ENCODE assay signal across 8 cellular contexts in the genomic region with DNA sequence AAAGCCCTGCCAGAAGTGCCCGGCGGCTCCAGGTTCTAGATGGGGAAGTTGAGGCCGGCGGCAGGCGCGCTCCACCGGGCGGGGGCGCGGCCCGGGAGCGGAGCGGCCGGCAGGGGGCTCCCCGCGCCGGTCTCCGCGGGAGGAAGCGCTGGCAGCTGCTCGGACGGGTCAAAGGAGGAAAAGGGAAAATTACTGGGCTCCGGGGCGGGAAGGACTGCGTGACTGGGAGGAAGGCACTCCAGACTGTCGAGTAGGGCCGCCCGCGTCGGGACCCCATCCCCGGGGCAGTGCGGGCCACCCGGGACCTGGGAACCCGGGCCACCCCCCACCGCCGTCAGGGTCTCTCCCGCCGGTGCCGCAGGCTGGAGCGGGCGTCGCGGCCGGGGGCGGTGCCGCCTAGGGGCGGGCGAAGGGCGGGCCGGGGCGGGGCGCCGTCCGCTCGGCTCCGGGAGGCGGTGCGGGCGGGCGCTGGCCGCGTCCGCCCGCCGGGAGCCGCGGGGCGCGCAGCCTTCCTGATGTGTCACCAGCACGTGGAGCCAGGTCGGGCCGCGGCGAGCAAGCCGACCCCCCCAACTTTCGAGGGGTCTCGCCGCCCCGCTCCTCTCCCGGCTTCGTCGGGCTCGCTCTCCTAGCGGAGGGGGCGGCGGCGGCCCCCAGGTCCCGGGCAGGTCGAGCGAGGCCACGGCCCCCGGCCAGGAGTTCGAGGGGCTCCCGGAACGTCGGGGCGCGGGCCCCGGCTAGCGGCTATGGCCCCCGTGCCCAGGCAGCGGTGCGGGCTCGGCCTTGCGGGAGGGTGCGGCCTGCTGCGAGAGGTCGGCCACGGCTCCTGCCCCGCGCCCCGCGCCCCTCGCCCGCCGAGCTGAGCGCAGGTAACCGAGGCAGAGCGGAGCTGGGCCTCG.
DNase-seq lines count a peak whose midpoint lies in the region; ATAC-seq and TF ChIP-seq lines count a peak whose summit lies in the region.

No MANE protein-coding gene starts in this region.

- ATAC-seq in GM18909 (IDR thresholded peaks at IDR 0.05; ENCODE audit: poor library complexity, unreplicated experiment) (peak; percentile 59), SK-N-SH treated with all-trans-retinoic acid at 6 μM for 48 hours (peak; percentile 84), Right ventricle myocardium superior (ENCODE audit: poor library complexity) (peak; percentile 93)

- peak; percentile 86 for DNase-seq in AG08395 (ENCODE audit: low spot score)
- DNase-seq in Kasumi-1 (lab: John Stamatoyannopoulos, UW): peak; percentile 68 to 69
- DNase-seq in activated naive CD8-positive, alpha-beta T cell treated with anti-CD3 and anti-CD28 coated beads, Interleukin-2, amount 50 U/mL, for 16 hours (ENCODE audit: low read depth, low spot score): peak; percentile 9
- peak; percentile 87 for DNase-seq in Right ventricle myocardium superior
- peak; percentile 94 for DNase-seq in osteocyte (ENCODE audit: extremely low spot score, unreplicated experiment)
- DNase-seq in tibial artery: peak; percentile 73 to 90

- H3K36me3 ChIP-seq in tibial artery: peaks cover 0 to 6% (median 0%) of the 10 kb centered on the region in 3 donors

- H3K4me1 ChIP-seq in tibial artery: peaks cover 0 to 42% (median 32%) of the 10 kb centered on the region in 4 donors

- H3K4me3 ChIP-seq in tibial artery: peak overlapping the region; percentile 74 to 76

- no peaks in the 10 kb centered on the region for H3K9me3 ChIP-seq in tibial artery

- peaks cover 34% of the 10 kb centered on the region for H3K4me1 Mint-ChIP-seq in osteocyte (ENCODE audit: unreplicated experiment)

- H3K27ac ChIP-seq in tibial artery: peak overlapping the region; percentile 95 to 97

- peak overlapping the region; percentile 63 for H3K4me3 Mint-ChIP-seq in osteocyte (ENCODE audit: unreplicated experiment)

- H3K27me3 Mint-ChIP-seq in osteocyte (ENCODE audit: unreplicated experiment): no peaks in the 10 kb centered on the region

- TF ChIP-seq CTCF in osteocyte (IDR thresholded peaks at IDR 0.05): peak; percentile 98
- TF ChIP-seq CTCF in tibial artery (IDR thresholded peaks at IDR 0.05): peak; percentile 87 to 97

- intact Hi-C loops in Right ventricle myocardium superior (cut with DNase I): loop anchor here (1.0 kb wide), 1 partner anchor 283 kb away; no protein-coding TSS in a partner anchor
- intact Hi-C loops in tibial artery (cut with DNase I; ENCODE audit: low total_unique reads): loop anchor here (5.0 to 10.0 kb wide), 3 partner anchors 283 to 346 kb away; a partner anchor contains a TSS

- H3K9me3 Mint-ChIP-seq in osteocyte (ENCODE audit: unreplicated experiment): no peaks in the 10 kb centered on the region

- H3K36me3 Mint-ChIP-seq in osteocyte (ENCODE audit: unreplicated experiment): no peaks in the 10 kb centered on the region

- no peaks in the 10 kb centered on the region for H3K27me3 ChIP-seq in tibial artery

- peak overlapping the region; percentile 70 for H3K27ac Mint-ChIP-seq in osteocyte (ENCODE audit: unreplicated experiment)

TF ChIP-seq in SK-N-SH treated with all-trans-retinoic acid at 6 μM for 48 hours, 23 proteins besides CTCF, POLR2A, EP300 and RAD21:
- no peak for TF ChIP-seq ARNTL (CRISPR knock-in tag; IDR thresholded peaks at IDR 0.05; ENCODE audit: borderline replicate concordance, low read depth)
- TF ChIP-seq, protein P1, sequence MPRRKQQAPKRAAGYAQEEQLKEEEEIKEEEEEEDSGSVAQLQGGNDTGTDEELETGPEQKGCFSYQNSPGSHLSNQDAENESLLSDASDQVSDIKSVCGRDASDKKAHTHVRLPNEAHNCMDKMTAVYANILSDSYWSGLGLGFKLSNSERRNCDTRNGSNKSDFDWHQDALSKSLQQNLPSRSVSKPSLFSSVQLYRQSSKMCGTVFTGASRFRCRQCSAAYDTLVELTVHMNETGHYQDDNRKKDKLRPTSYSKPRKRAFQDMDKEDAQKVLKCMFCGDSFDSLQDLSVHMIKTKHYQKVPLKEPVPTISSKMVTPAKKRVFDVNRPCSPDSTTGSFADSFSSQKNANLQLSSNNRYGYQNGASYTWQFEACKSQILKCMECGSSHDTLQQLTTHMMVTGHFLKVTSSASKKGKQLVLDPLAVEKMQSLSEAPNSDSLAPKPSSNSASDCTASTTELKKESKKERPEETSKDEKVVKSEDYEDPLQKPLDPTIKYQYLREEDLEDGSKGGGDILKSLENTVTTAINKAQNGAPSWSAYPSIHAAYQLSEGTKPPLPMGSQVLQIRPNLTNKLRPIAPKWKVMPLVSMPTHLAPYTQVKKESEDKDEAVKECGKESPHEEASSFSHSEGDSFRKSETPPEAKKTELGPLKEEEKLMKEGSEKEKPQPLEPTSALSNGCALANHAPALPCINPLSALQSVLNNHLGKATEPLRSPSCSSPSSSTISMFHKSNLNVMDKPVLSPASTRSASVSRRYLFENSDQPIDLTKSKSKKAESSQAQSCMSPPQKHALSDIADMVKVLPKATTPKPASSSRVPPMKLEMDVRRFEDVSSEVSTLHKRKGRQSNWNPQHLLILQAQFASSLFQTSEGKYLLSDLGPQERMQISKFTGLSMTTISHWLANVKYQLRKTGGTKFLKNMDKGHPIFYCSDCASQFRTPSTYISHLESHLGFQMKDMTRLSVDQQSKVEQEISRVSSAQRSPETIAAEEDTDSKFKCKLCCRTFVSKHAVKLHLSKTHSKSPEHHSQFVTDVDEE (CRISPR knock-in tag; IDR thresholded peaks at IDR 0.05): no peak
- no peak for TF ChIP-seq GLIS3 (CRISPR knock-in tag; IDR thresholded peaks at IDR 0.05)
- TF ChIP-seq, protein P2, sequence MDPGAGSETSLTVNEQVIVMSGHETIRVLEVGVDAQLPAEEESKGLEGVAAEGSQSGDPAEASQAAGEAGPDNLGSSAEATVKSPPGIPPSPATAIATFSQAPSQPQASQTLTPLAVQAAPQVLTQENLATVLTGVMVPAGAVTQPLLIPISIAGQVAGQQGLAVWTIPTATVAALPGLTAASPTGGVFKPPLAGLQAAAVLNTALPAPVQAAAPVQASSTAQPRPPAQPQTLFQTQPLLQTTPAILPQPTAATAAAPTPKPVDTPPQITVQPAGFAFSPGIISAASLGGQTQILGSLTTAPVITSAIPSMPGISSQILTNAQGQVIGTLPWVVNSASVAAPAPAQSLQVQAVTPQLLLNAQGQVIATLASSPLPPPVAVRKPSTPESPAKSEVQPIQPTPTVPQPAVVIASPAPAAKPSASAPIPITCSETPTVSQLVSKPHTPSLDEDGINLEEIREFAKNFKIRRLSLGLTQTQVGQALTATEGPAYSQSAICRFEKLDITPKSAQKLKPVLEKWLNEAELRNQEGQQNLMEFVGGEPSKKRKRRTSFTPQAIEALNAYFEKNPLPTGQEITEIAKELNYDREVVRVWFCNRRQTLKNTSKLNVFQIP (CRISPR knock-in tag; IDR thresholded peaks at IDR 0.05; ENCODE audit: borderline replicate concordance, low read depth): no peak
- no peak for TF ChIP-seq TOX (CRISPR knock-in tag; IDR thresholded peaks at IDR 0.05; ENCODE audit: borderline replicate concordance)
- TF ChIP-seq, protein P3, sequence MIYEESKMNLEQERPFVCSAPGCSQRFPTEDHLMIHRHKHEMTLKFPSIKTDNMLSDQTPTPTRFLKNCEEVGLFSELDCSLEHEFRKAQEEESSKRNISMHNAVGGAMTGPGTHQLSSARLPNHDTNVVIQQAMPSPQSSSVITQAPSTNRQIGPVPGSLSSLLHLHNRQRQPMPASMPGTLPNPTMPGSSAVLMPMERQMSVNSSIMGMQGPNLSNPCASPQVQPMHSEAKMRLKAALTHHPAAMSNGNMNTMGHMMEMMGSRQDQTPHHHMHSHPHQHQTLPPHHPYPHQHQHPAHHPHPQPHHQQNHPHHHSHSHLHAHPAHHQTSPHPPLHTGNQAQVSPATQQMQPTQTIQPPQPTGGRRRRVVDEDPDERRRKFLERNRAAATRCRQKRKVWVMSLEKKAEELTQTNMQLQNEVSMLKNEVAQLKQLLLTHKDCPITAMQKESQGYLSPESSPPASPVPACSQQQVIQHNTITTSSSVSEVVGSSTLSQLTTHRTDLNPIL (CRISPR knock-in tag; IDR thresholded peaks at IDR 0.05; ENCODE audit: low read depth): no peak
- TF ChIP-seq CSDC2 (CRISPR knock-in tag; IDR thresholded peaks at IDR 0.05): 0 out of 2 replicates have a peak, but pooled peaks have one; percentile 73
- TF ChIP-seq ZNF8 (CRISPR knock-in tag; IDR thresholded peaks at IDR 0.05): no peak
- TF ChIP-seq OSR1 (CRISPR knock-in tag; IDR thresholded peaks at IDR 0.05): no peak
TF ChIP-seq in SK-N-SH treated with all-trans-retinoic acid at 6 μM for 48 hours: peak in this region for 1.

Comparison
In these comparisons a context has a peak if more than half of its experiments do, and no peak if none do; other contexts are left out.
1. Peak in every context shown above with its lines: DNase-seq, ATAC-seq, H3K4me3 ChIP-seq and H3K27ac ChIP-seq.
2. DNase-seq: peak in every context shown above with its lines; median percentile 94 in osteocyte; 87 in Right ventricle myocardium superior; 86 in AG08395; 82 in tibial artery; 68 in Kasumi-1; 9 in activated naive CD8-positive, alpha-beta T cell treated with anti-CD3 and anti-CD28 coated beads, Interleukin-2, amount 50 U/mL, for 16 hours.